In genomic region chr3:197083486-197083885, GRCh38 we compare ENCODE assay signal across 7 cellular contexts. TPM values are rescaled to one million over a fixed set of nuclear protein-coding genes. Genes with fewer than 3 reads are reported as not detected.
DNase-seq lines count a peak whose midpoint lies in the region; ATAC-seq, FAIRE-seq and TF ChIP-seq lines count a peak whose summit lies in the region.

No MANE protein-coding gene starts in this region.

- H3K36me3 ChIP-seq in mammary epithelial cell (ENCODE audit: insufficient read depth, low read length) (peaks cover 18% of the 10 kb centered on the region), osteoblast (ENCODE audit: insufficient read depth, low read length) (peaks cover 10% of the 10 kb centered on the region), small intestine (ENCODE audit: control insufficient read depth in 2 of 2, insufficient read depth in 2 of 2, low read length in 2 of 2) (peaks cover 2 to 4% of the 10 kb centered on the region in 2 donors)

- H2AFZ ChIP-seq in mammary epithelial cell (ENCODE audit: low read depth, low read length) (no peak overlapping the region), osteoblast (ENCODE audit: low read length) (no peak overlapping the region)

- TF ChIP-seq CTCF in mammary epithelial cell (conservative IDR thresholded peaks at IDR 0.05 in 1 of 2, IDR thresholded peaks at IDR 0.05 in 1 of 2; ENCODE audit: extremely low read depth in 1 of 2, insufficient read depth in 1 of 2, low read depth in 1 of 2, low read length in 2 of 2), result no peak
- no peak for TF ChIP-seq CTCF in osteoblast (IDR thresholded peaks at IDR 0.05; ENCODE audit: extremely low read depth, low read depth, low read length)

- no peaks in the 10 kb centered on the region for H3K79me2 ChIP-seq in mammary epithelial cell (ENCODE audit: insufficient read depth, low read length)
- peaks cover 3% of the 10 kb centered on the region for H3K79me2 ChIP-seq in osteoblast (ENCODE audit: insufficient read depth, low read length)

- peaks cover 6% of the 10 kb centered on the region for H3K4me1 ChIP-seq in mammary epithelial cell (ENCODE audit: insufficient read depth, low read length)
- H3K4me1 ChIP-seq in osteoblast (ENCODE audit: insufficient read depth, low read length), result peaks cover 20% of the 10 kb centered on the region
- no peaks in the 10 kb centered on the region for H3K4me1 ChIP-seq in small intestine (ENCODE audit: control insufficient read depth in 2 of 2, insufficient read depth in 1 of 2, low read depth in 1 of 2, low read length in 1 of 2)

- CTCF ChIA-PET in mammary epithelial cell (lab: Charles Lee; ENCODE audit: low non-redundant PET), result no interaction called here

- H4K20me1 ChIP-seq in mammary epithelial cell (ENCODE audit: insufficient read depth, low read length), result no peaks in the 10 kb centered on the region
- no peaks in the 10 kb centered on the region for H4K20me1 ChIP-seq in osteoblast (ENCODE audit: insufficient read depth, low read length)

- H3K9me3 ChIP-seq in mammary epithelial cell (replicated peaks; ENCODE audit: insufficient read depth, low read length) (no peaks in the 10 kb centered on the region), osteoblast (ENCODE audit: low read depth, low read length) (no peaks in the 10 kb centered on the region), small intestine (ENCODE audit: control insufficient read depth, low read depth) (no peaks in the 10 kb centered on the region)

- no peak overlapping the region for H3K9ac ChIP-seq in mammary epithelial cell (ENCODE audit: insufficient read depth, low read length)

- no peak for ATAC-seq in HG03432 (IDR thresholded peaks at IDR 0.05; ENCODE audit: unreplicated experiment)
- ATAC-seq in GM21360 (IDR thresholded peaks at IDR 0.05; ENCODE audit: unreplicated experiment), result no peak

- no peak for FAIRE-seq in small intestine (lab: Jason Lieb, UNC)

- WGBS in mammary epithelial cell (ENCODE audit: low coverage, missing lambda C conversion rate), result 91% methylated on average over 3 of the region's 4 CpGs
- 87 to 96% (median 95%) methylated on average over 4 of the region's 4 CpGs for WGBS in small intestine, 3 donors

- H3K27me3 ChIP-seq in mammary epithelial cell (ENCODE audit: insufficient read depth, low read length) (no peaks in the 10 kb centered on the region), osteoblast (ENCODE audit: insufficient read depth, low read length) (no peaks in the 10 kb centered on the region), small intestine (ENCODE audit: control insufficient read depth in 2 of 2, insufficient read depth in 2 of 2, low read length in 2 of 2) (no peaks in the 10 kb centered on the region)

- intact Hi-C loops in mammary epithelial cell (cut with micrococcal nuclease), result no loop called here

- H3K4me3 ChIP-seq in mammary epithelial cell (replicated peaks in 1 of 3; ENCODE audit: insufficient read depth in 1 of 3, low read depth in 2 of 3, low read length in 3 of 3) (no peak overlapping the region), osteoblast (ENCODE audit: insufficient read depth, low read length) (peak overlapping the region; percentile 28), small intestine (ENCODE audit: low read depth in 1 of 2, low read length in 2 of 2) (no peak overlapping the region)

- dilution Hi-C loops in mammary epithelial cell (cut with HindIII; ENCODE audit: low sequenced_read_pairs), result no loop called here

- H3K27ac ChIP-seq in mammary epithelial cell (ENCODE audit: insufficient read depth, low read depth, low read length) (no peak overlapping the region), osteoblast (ENCODE audit: low read depth, low read length) (peak overlapping the region; percentile 92), small intestine (ENCODE audit: low read depth in 1 of 2, low read length in 1 of 2) (no peak overlapping the region)

- peak; percentile 48 for DNase-seq in GM04503 (ENCODE audit: low read depth)
- DNase-seq in NCI-H187 (lab: John Stamatoyannopoulos, UW), result peak; percentile 47 to 76
- peak; percentile 69 for DNase-seq in mammary epithelial cell
- peak; percentile 62 for DNase-seq in osteoblast (ENCODE audit: insufficient read length, low spot score, missing footprints)
- no peak for DNase-seq in small intestine

- in situ Hi-C loops in mammary epithelial cell (cut with MboI; ENCODE audit: low sequenced_read_pairs in 2 of 2), result no loop called here

- H3K4me2 ChIP-seq in mammary epithelial cell (ENCODE audit: insufficient read depth, low read depth, low read length) (no peak overlapping the region), osteoblast (ENCODE audit: insufficient read depth, low read length) (peak overlapping the region; percentile 78)

- no TSS peak for BruUV-seq in mammary epithelial cell (replicated peaks; lab: Mats Ljungman, UMichigan)

RNA-seq across cellular contexts. Expression of gene MELTF, which starts 53.9 kb away (rescaled TPM):
- total RNA-seq in mammary epithelial cell (10 to 100 TPM in 1 of 2 donors, 1 to 10 TPM in 1; 5.8 to 11.7 TPM), osteoblast (2.4 and 5.1 TPM in 2 replicates)
- polyA plus RNA-seq in mammary epithelial cell (5.7 TPM), small intestine (1 to 10 TPM; 6.5 to 9.8 (median 7.0) TPM)
- polyA minus RNA-seq in mammary epithelial cell, result 2.7 TPM
